ENCODE assay signal across 14 cellular contexts in genomic region chrX:129808829-129809745, GRCh38. TPM values are rescaled to one million over a fixed set of nuclear protein-coding genes. Genes with fewer than 3 reads are reported as not detected.
DNase-seq lines count a peak whose midpoint lies in the region; ATAC-seq, FAIRE-seq and TF ChIP-seq lines count a peak whose summit lies in the region.
"Had no signal": no experiment of that assay in that cellular context is flagged by ENCODE, and none has a peak within 500 bp of the region (broad histone marks: within the 10 kb centered on the region; RNA-seq: fewer than 3 reads in every experiment).

No MANE protein-coding gene starts in this region.

- H3K9me3 Mint-ChIP-seq in activated CD4-positive, alpha-beta memory T cell treated with anti-CD3 and anti-CD28 coated beads for 36 hours, result no peaks in the 10 kb centered on the region

- peaks cover 19% of the 10 kb centered on the region for H3K36me3 Mint-ChIP-seq in activated CD4-positive, alpha-beta memory T cell treated with anti-CD3 and anti-CD28 coated beads for 36 hours

- no peak overlapping the region for H3K4me3 Mint-ChIP-seq in activated CD4-positive, alpha-beta memory T cell treated with anti-CD3 and anti-CD28 coated beads for 36 hours
- H3K4me3 Mint-ChIP-seq: mesothelial cell of epicardium had no signal

- H3K4me1 ChIP-seq in foreskin keratinocyte, result no peaks in the 10 kb centered on the region

- CTCF ChIA-PET in activated CD4-positive, alpha-beta memory T cell treated with anti-CD3 and anti-CD28 coated beads for 36 hours (lab: Charles Lee), result interaction anchor here (1.3 to 2.1 kb wide), 2 partner anchors 10 to 171 kb away, joined by 3 to 7 read pairs; no protein-coding TSS in a partner anchor

- POLR2A ChIA-PET in activated CD4-positive, alpha-beta memory T cell treated with anti-CD3 and anti-CD28 coated beads for 36 hours (lab: Charles Lee), result interaction anchor here (1.3 kb wide), 1 partner anchor 11 kb away, joined by 3 read pairs; no protein-coding TSS in a partner anchor

- peak overlapping the region; percentile 39 for H3K27ac Mint-ChIP-seq in activated CD4-positive, alpha-beta memory T cell treated with anti-CD3 and anti-CD28 coated beads for 36 hours
- H3K27ac Mint-ChIP-seq: mesothelial cell of epicardium had no signal

- no peaks in the 10 kb centered on the region for H3K27me3 Mint-ChIP-seq in activated CD4-positive, alpha-beta memory T cell treated with anti-CD3 and anti-CD28 coated beads for 36 hours

- DNase-seq in AG10803 (ENCODE audit: low read depth), result peak; percentile 0
- no peak for DNase-seq in GM19239 (ENCODE audit: insufficient read length, low spot score)
- no peak for DNase-seq in activated CD4-positive, alpha-beta memory T cell treated with anti-CD3 and anti-CD28 coated beads for 36 hours
- peak in 1 of 2 donors; percentile 3 for DNase-seq in foreskin keratinocyte
- no peak for DNase-seq in COLO829 (ENCODE audit: low spot score)
- DNase-seq: activated CD8-positive, alpha-beta memory T cell treated with anti-CD3 and anti-CD28 coated beads, Interleukin-2, amount 50 U/mL, for 48 hours; NCI-H2081 had no signal

- ATAC-seq in foreskin keratinocyte, result peak; percentile 21
- ATAC-seq in GM21526 (IDR thresholded peaks at IDR 0.05; ENCODE audit: low FRiP score, unreplicated experiment), result no peak
- no peak for ATAC-seq in HG03442 (IDR thresholded peaks at IDR 0.05; ENCODE audit: unreplicated experiment)
- no peak for ATAC-seq in esophagus mucosa

- H3K4me1 Mint-ChIP-seq in activated CD4-positive, alpha-beta memory T cell treated with anti-CD3 and anti-CD28 coated beads for 36 hours (ENCODE audit: low read depth), result peaks cover 17% of the 10 kb centered on the region
- H3K4me1 Mint-ChIP-seq: mesothelial cell of epicardium had no signal

- H3K27me3 ChIP-seq in foreskin keratinocyte, result no peaks in the 10 kb centered on the region

- intact Hi-C loops in activated CD4-positive, alpha-beta memory T cell treated with anti-CD3 and anti-CD28 coated beads for 36 hours (cut with micrococcal nuclease), result no loop called here

- TF ChIP-seq CTCF in AG10803 (conservative IDR thresholded peaks at IDR 0.05; ENCODE audit: low read length) (no peak), foreskin keratinocyte (conservative IDR thresholded peaks at IDR 0.05) (no peak)

- H3K4me3 ChIP-seq in AG10803 (ENCODE audit: low read length), result no peak overlapping the region
- H3K4me3 ChIP-seq: BLaER1 treated with 17β-estradiol and CSF1 and Interleukin-3, amounts not matched to agents 10 nM and 100 nM had no signal

- no peak overlapping the region for H3K27ac ChIP-seq in foreskin keratinocyte
- H3K27ac ChIP-seq: KMS-11 had no signal

- peak; percentile 51 for FAIRE-seq in GM19239 (lab: Jason Lieb, UNC)

RNA-seq across cellular contexts. Expression of gene SASH3, which starts 29.3 kb away (rescaled TPM):
- total RNA-seq in activated CD4-positive, alpha-beta memory T cell treated with anti-CD3 and anti-CD28 coated beads for 36 hours, result 100 to 1,000 TPM; 126 to 133 TPM
- total RNA-seq in foreskin keratinocyte, result not detected in 2 replicates
- not detected in 2 replicates for polyA plus RNA-seq in foreskin keratinocyte
- total RNA-seq in esophagus mucosa, result 1.6 TPM
- total RNA-seq: epithelial cell of proximal tubule, mesothelial cell of epicardium had no signal

RNA-seq across cellular contexts. Expression of gene ZDHHC9, which starts 34.6 kb away (rescaled TPM):
- total RNA-seq in activated CD4-positive, alpha-beta memory T cell treated with anti-CD3 and anti-CD28 coated beads for 36 hours, result 10 to 100 TPM in 1 of 2 experiments, 1 to 10 TPM in 1; 9.0 to 11.0 TPM
- total RNA-seq in foreskin keratinocyte, result 18.9 and 23.0 TPM in 2 replicates
- polyA plus RNA-seq in foreskin keratinocyte, result 15.7 and 17.7 TPM in 2 replicates
- 12.8 TPM for total RNA-seq in esophagus mucosa

Comparison
In these comparisons a context has a peak if more than half of its experiments do, and no peak if none do; other contexts are left out.
1. RNA of gene SASH3, which starts 29.3 kb away (total RNA-seq): 126 to 133 TPM in activated CD4-positive, alpha-beta memory T cell treated with anti-CD3 and anti-CD28 coated beads for 36 hours; 1.6 TPM in esophagus mucosa (single experiment) and not detected in foreskin keratinocyte; every median in the first group is over 10 times any median in the second.